In genomic region chr5:151740958-151741373, GRCh38 we compare ENCODE assay signal across 9 cellular contexts. TPM values are rescaled to one million over a fixed set of nuclear protein-coding genes. Genes with fewer than 3 reads are reported as not detected.
A peak's percentile ranks its signal among the peaks of the same experiment; 100 is the strongest.
DNase-seq lines count a peak whose midpoint lies in the region; ATAC-seq, FAIRE-seq and TF ChIP-seq lines count a peak whose summit lies in the region.
"Had no signal": no experiment of that assay in that cellular context is flagged by ENCODE, and none has a peak within 500 bp of the region (broad histone marks: within the 10 kb centered on the region; RNA-seq: fewer than 3 reads in every experiment).

No MANE protein-coding gene starts in this region.

- intact Hi-C loops in HepG2 (cut with micrococcal nuclease; ENCODE audit: unreplicated experiment), result loop anchor here (1.0 to 5.0 kb wide), 3 partner anchors 82 to 294 kb away; partner anchors contain the start of gene SLC36A1
- intact Hi-C loops in right lobe of liver (cut with DNase I), result loop anchor here in 1 of 2 donors (10.0 kb wide), 1 partner anchor 86 kb away; no protein-coding TSS in a partner anchor
- intact Hi-C loops in PC-9 (cut with micrococcal nuclease; ENCODE audit: unreplicated experiment), result loop anchor here (1.0 to 10.0 kb wide), 4 partner anchors 30 to 716 kb away; partner anchors contain the start of genes G3BP1 and GPX3
- intact Hi-C loops in vagina (cut with DNase I), result loop anchor here (1.0 to 5.0 kb wide), 3 partner anchors 29 to 294 kb away; partner anchors contain the start of gene SLC36A1

- no peak for FAIRE-seq in HepG2 (lab: Jason Lieb, UNC)

- no peak for TF ChIP-seq RAD21 in HepG2 (CRISPR knock-in tag; IDR thresholded peaks at IDR 0.05)

- H3K27ac ChIP-seq in HepG2 (ENCODE audit: extremely low read length, insufficient read depth, low read length), result no peak overlapping the region
- peak overlapping the region in 1 of 3 donors; percentile 54 for H3K27ac ChIP-seq in right lobe of liver
- peak overlapping the region; percentile 69 for H3K27ac ChIP-seq in PC-9
- H3K27ac ChIP-seq in vagina, result peak overlapping the region; percentile 81

- H3K4me3 ChIP-seq in HepG2 (replicated peaks in 1 of 3; ENCODE audit: insufficient read depth in 1 of 3, low read depth in 2 of 3, low read length in 3 of 3), result no peak overlapping the region
- H3K4me3 ChIP-seq in right lobe of liver, result no peak overlapping the region
- no peak overlapping the region for H3K4me3 ChIP-seq in PC-9
- H3K4me3 ChIP-seq in vagina, result no peak overlapping the region

- WGBS in HepG2 (ENCODE audit: low lambda C conversion rate), result 85% methylated on average over 2 of the region's 2 CpGs
- WGBS in right lobe of liver (ENCODE audit: insufficient coverage, low coverage, low lambda C conversion rate, missing lambda C conversion rate), result 51% methylated on average over 2 of the region's 2 CpGs

- BruUV-seq in HepG2 (replicated peaks; lab: Mats Ljungman, UMichigan) (no TSS peak), PC-9 (replicated peaks; lab: Mats Ljungman, UMichigan) (no TSS peak)

- POLR2A ChIA-PET in HepG2 (lab: Yijun Ruan, JAX) (no interaction called here), PC-9 (lab: Charles Lee; ENCODE audit: unreplicated experiment) (no interaction called here)

- H3K4me1 ChIP-seq in HepG2 (ENCODE audit: insufficient read depth, low read length), result no peaks in the 10 kb centered on the region
- peaks cover 0 to 8% (median 0%) of the 10 kb centered on the region in 4 donors for H3K4me1 ChIP-seq in right lobe of liver
- H3K4me1 ChIP-seq in PC-9 (replicated peaks; ENCODE audit: insufficient read depth), result peaks cover 37% of the 10 kb centered on the region
- H3K4me1 ChIP-seq in vagina, result peaks cover 51% of the 10 kb centered on the region

- H2AFZ ChIP-seq in HepG2 (ENCODE audit: low read length) (no peak overlapping the region), PC-9 (no peak overlapping the region)

- H3K9me3 ChIP-seq in HepG2 (ENCODE audit: low read length) (no peaks in the 10 kb centered on the region), right lobe of liver (no peaks in the 10 kb centered on the region), PC-9 (ENCODE audit: insufficient read depth, low read depth) (no peaks in the 10 kb centered on the region), vagina (no peaks in the 10 kb centered on the region)
- H3K9me3 ChIP-seq: Caco-2 had no signal

- no peak for TF ChIP-seq CTCF in HepG2 (CRISPR knock-in tag; IDR thresholded peaks at IDR 0.05)
- TF ChIP-seq CTCF in right lobe of liver (IDR thresholded peaks at IDR 0.05), result peak in 2 of 4 donors; percentile 5 to 19
- peak; percentile 56; the same call in 1 of the 2 replicates for TF ChIP-seq CTCF in PC-9 (conservative IDR thresholded peaks at IDR 0.05)
- peak in 1 of 3 experiments; percentile 52 for TF ChIP-seq CTCF in vagina (IDR thresholded peaks at IDR 0.05)

- no peaks in the 10 kb centered on the region for H4K20me1 ChIP-seq in HepG2 (ENCODE audit: insufficient read depth, low read length)
- H4K20me1 ChIP-seq in PC-9 (ENCODE audit: insufficient read depth), result no peaks in the 10 kb centered on the region

- CTCF ChIA-PET in HepG2 (lab: Yijun Ruan, JAX; ENCODE audit: low intra/inter-chr PET ratio, low total read pairs), result interaction anchor here (0.8 to 5.1 kb wide), 3 partner anchors 82 to 240 kb away, joined by 3 to 66 read pairs (median 6); no protein-coding TSS in a partner anchor
- CTCF ChIA-PET in PC-9 (lab: Charles Lee), result interaction anchor here (0.5 to 2.7 kb wide), 6 partner anchors 30 to 294 kb away, joined by 3 to 23 read pairs (median 4); partner anchors contain the start of genes SLC36A1 and SPARC

- H3K4me2 ChIP-seq in HepG2 (ENCODE audit: low read depth, low read length), result no peak overlapping the region
- no peak overlapping the region for H3K4me2 ChIP-seq in PC-9

- no peak for TF ChIP-seq POLR2A in HepG2 (IDR thresholded peaks at IDR 0.05; ENCODE audit: insufficient read depth in 1 of 2, low read depth in 2 of 2, low read length in 2 of 2)
- no peak for TF ChIP-seq POLR2A in right lobe of liver (IDR thresholded peaks at IDR 0.05)
- TF ChIP-seq POLR2A in vagina (IDR thresholded peaks at IDR 0.05), result no peak

- no peak for DNase-seq in HepG2 (ENCODE audit: low spot score)
- DNase-seq in right lobe of liver, result no peak
- no peak for DNase-seq in PC-9
- peak; percentile 72 for DNase-seq in glomerular visceral epithelial cell (ENCODE audit: extremely low spot score)
- no peak for DNase-seq in vagina (ENCODE audit: extremely low spot score in 2 of 2)
- DNase-seq in amygdala (lab: John Stamatoyannopoulos, UW), result no peak
- no peak for DNase-seq in NCI-H1417 treated with DMSO at 0.1 percent for 48 hours (lab: John Stamatoyannopoulos, UW)
- no peak for DNase-seq in HPDE6-E6E7 (ENCODE audit: extremely low spot score)

- H3K36me3 ChIP-seq in HepG2 (replicated peaks in 1 of 2; ENCODE audit: control insufficient read depth in 1 of 2, insufficient read depth in 2 of 2, low read length in 2 of 2), result peaks cover 12 to 36% of the 10 kb centered on the region in 2 experiments; a peak in 4 of 5 replicates
- H3K36me3 ChIP-seq in right lobe of liver, result peaks cover 0 to 11% (median 1%) of the 10 kb centered on the region in 4 donors
- peaks cover 23% of the 10 kb centered on the region; the same call in 1 of the 2 replicates for H3K36me3 ChIP-seq in PC-9 (ENCODE audit: low read depth)
- H3K36me3 ChIP-seq in vagina, result peaks cover 0 to 11% of the 10 kb centered on the region in 2 donors

- no peaks in the 10 kb centered on the region for H3K9me2 ChIP-seq in PC-9 (ENCODE audit: insufficient read depth)

- TF ChIP-seq EP300 in HepG2 (IDR thresholded peaks at IDR 0.05; ENCODE audit: low read depth in 2 of 2, low read length in 2 of 2) (no peak), HepG2 (CRISPR knock-in tag; IDR thresholded peaks at IDR 0.05; ENCODE audit: borderline replicate concordance) (no peak)

- H3K79me2 ChIP-seq in HepG2 (ENCODE audit: insufficient read depth, low read length) (no peaks in the 10 kb centered on the region), PC-9 (ENCODE audit: low read depth) (no peaks in the 10 kb centered on the region)

- H3F3A ChIP-seq in PC-9 (ENCODE audit: insufficient read depth, low read depth), result peaks cover 42% of the 10 kb centered on the region

- no peak overlapping the region for H3K9ac ChIP-seq in HepG2 (ENCODE audit: insufficient read depth, low read depth, low read length)

- H3K27me3 ChIP-seq in HepG2 (ENCODE audit: control insufficient read depth in 1 of 2, insufficient read depth in 2 of 2, low read length in 2 of 2) (no peaks in the 10 kb centered on the region), right lobe of liver (no peaks in the 10 kb centered on the region), PC-9 (ENCODE audit: insufficient read depth, low read depth) (no peaks in the 10 kb centered on the region), vagina (no peaks in the 10 kb centered on the region)

- ATAC-seq in HepG2, result peak; percentile 25
- no peak for ATAC-seq in right lobe of liver

- in situ Hi-C loops in HepG2 (cut with HindIII; ENCODE audit: extremely low pct_ligation_motif_present, low pct_unique_long_range_greater_than_20kb), result loop anchor here (5.0 to 25.0 kb wide), 3 partner anchors 84 to 304 kb away; partner anchors contain the start of gene SLC36A1

RNA-seq across cellular contexts. Expression of gene ATOX1, which starts 17.5 kb away (rescaled TPM):
- total RNA-seq in HepG2 (2016; rRNA removed; fragmentation: Illumina TruSeq; extraction: Trizol) (124 and 146 TPM in 2 replicates), right lobe of liver (100 to 1,000 TPM in 3 of 6 experiments, 10 to 100 TPM in 3; 83.1 to 177 (median 96.7) TPM), PC-9 (2021) (175 and 201 TPM in 2 replicates), vagina (120 TPM)
- 55.4 and 83.7 TPM in 2 replicates for total RNA-seq in HepG2 (2016; cell fraction: cytosol; rRNA removed; fragmentation: Illumina TruSeq; extraction: Trizol; ENCODE audit: low read depth)
- total RNA-seq in HepG2 (2016; cell fraction: insoluble cytoplasmic fraction; rRNA removed; fragmentation: Illumina TruSeq; extraction: Trizol), result 123 and 144 TPM in 2 replicates
- total RNA-seq in HepG2 (2016; cell fraction: membrane; rRNA removed; fragmentation: Illumina TruSeq; extraction: Trizol), result 93.5 and 124 TPM in 2 replicates
- 49.1 and 52.7 TPM in 2 replicates for total RNA-seq in HepG2 (2016; cell fraction: nucleus; rRNA removed; fragmentation: Illumina TruSeq; extraction: Trizol)
- polyA plus RNA-seq in HepG2 (2011; rRNA removed), result 62.4 and 62.5 TPM in 2 replicates
- 113 and 180 TPM in 2 replicates for polyA plus RNA-seq in HepG2 (2011; cell fraction: cytosol; rRNA removed)
- 35.5 and 39.6 TPM in 2 replicates for polyA plus RNA-seq in HepG2 (2011; cell fraction: nucleus; rRNA removed)
- 92.4 and 93.3 TPM in 2 replicates for polyA plus RNA-seq in HepG2 (2012)
- 97.4 and 143 TPM in 2 replicates for polyA plus RNA-seq in HepG2 (2016; cell fraction: cytosol; fragmentation: Illumina TruSeq; extraction: Trizol; ENCODE audit: low read depth)
- 209 and 219 TPM in 2 replicates for polyA plus RNA-seq in HepG2 (2016; cell fraction: insoluble cytoplasmic fraction; fragmentation: Illumina TruSeq; extraction: Trizol; ENCODE audit: low read depth)
- 131 and 173 TPM in 2 replicates for polyA plus RNA-seq in HepG2 (2016; cell fraction: membrane; fragmentation: Illumina TruSeq; extraction: Trizol; ENCODE audit: low read depth)
- 113 and 116 TPM in 2 replicates for polyA plus RNA-seq in HepG2 (2016; cell fraction: nucleus; fragmentation: Illumina TruSeq; extraction: Trizol; ENCODE audit: insufficient read depth, low read depth)
- polyA minus RNA-seq in HepG2 (2011; rRNA and poly(A)+ RNA removed; ENCODE audit: low replicate concordance), result 66.0 and 83.2 TPM in 2 replicates
- polyA minus RNA-seq in HepG2 (2011; cell fraction: cytosol; rRNA and poly(A)+ RNA removed), result 18.4 and 25.2 TPM in 2 replicates
- polyA minus RNA-seq in HepG2 (2011; cell fraction: nucleus; rRNA and poly(A)+ RNA removed), result 18.3 and 24.2 TPM in 2 replicates

RNA-seq across cellular contexts. Expression of gene G3BP1, which starts 30.8 kb away (rescaled TPM):
- total RNA-seq in HepG2 (2016; rRNA removed; fragmentation: Illumina TruSeq; extraction: Trizol) (320 and 517 TPM in 2 replicates), right lobe of liver (100 to 1,000 TPM in 2 of 6 experiments, 10 to 100 TPM in 4; 63.9 to 107 (median 94.5) TPM), PC-9 (2021) (203 and 254 TPM in 2 replicates), vagina (97.0 TPM)
- 41.5 and 44.3 TPM in 2 replicates for total RNA-seq in HepG2 (2016; cell fraction: cytosol; rRNA removed; fragmentation: Illumina TruSeq; extraction: Trizol; ENCODE audit: low read depth)
- total RNA-seq in HepG2 (2016; cell fraction: insoluble cytoplasmic fraction; rRNA removed; fragmentation: Illumina TruSeq; extraction: Trizol), result 318 and 499 TPM in 2 replicates
- total RNA-seq in HepG2 (2016; cell fraction: membrane; rRNA removed; fragmentation: Illumina TruSeq; extraction: Trizol), result 78.5 and 90.0 TPM in 2 replicates
- 169 and 180 TPM in 2 replicates for total RNA-seq in HepG2 (2016; cell fraction: nucleus; rRNA removed; fragmentation: Illumina TruSeq; extraction: Trizol)
- 36.7 and 36.8 TPM in 2 replicates for polyA plus RNA-seq in HepG2 (2011; rRNA removed)
- 19.1 and 29.1 TPM in 2 replicates for polyA plus RNA-seq in HepG2 (2011; cell fraction: cytosol; rRNA removed)
- polyA plus RNA-seq in HepG2 (2011; cell fraction: nucleus; rRNA removed), result 21.7 and 24.8 TPM in 2 replicates
- 69.1 and 93.9 TPM in 2 replicates for polyA plus RNA-seq in HepG2 (2012)
- 10.9 and 11.4 TPM in 2 replicates for polyA plus RNA-seq in HepG2 (2016; cell fraction: cytosol; fragmentation: Illumina TruSeq; extraction: Trizol; ENCODE audit: low read depth)
- 267 and 318 TPM in 2 replicates for polyA plus RNA-seq in HepG2 (2016; cell fraction: insoluble cytoplasmic fraction; fragmentation: Illumina TruSeq; extraction: Trizol; ENCODE audit: low read depth)
- polyA plus RNA-seq in HepG2 (2016; cell fraction: membrane; fragmentation: Illumina TruSeq; extraction: Trizol; ENCODE audit: low read depth), result 32.9 and 35.3 TPM in 2 replicates
- 110 and 112 TPM in 2 replicates for polyA plus RNA-seq in HepG2 (2016; cell fraction: nucleus; fragmentation: Illumina TruSeq; extraction: Trizol; ENCODE audit: insufficient read depth, low read depth)
- polyA minus RNA-seq in HepG2 (2011; rRNA and poly(A)+ RNA removed; ENCODE audit: low replicate concordance), result 119 and 313 TPM in 2 replicates
- 75.4 and 95.6 TPM in 2 replicates for polyA minus RNA-seq in HepG2 (2011; cell fraction: cytosol; rRNA and poly(A)+ RNA removed)
- 143 and 162 TPM in 2 replicates for polyA minus RNA-seq in HepG2 (2011; cell fraction: nucleus; rRNA and poly(A)+ RNA removed)

RNA-seq across cellular contexts. Expression of gene SPARC, which starts 54.3 kb away (rescaled TPM):
- total RNA-seq in HepG2 (2016; rRNA removed; fragmentation: Illumina TruSeq; extraction: Trizol), result 75.5 and 192 TPM in 2 replicates
- 9.1 and 9.9 TPM in 2 replicates for total RNA-seq in HepG2 (2016; cell fraction: cytosol; rRNA removed; fragmentation: Illumina TruSeq; extraction: Trizol; ENCODE audit: low read depth)
- 71.7 and 190 TPM in 2 replicates for total RNA-seq in HepG2 (2016; cell fraction: insoluble cytoplasmic fraction; rRNA removed; fragmentation: Illumina TruSeq; extraction: Trizol)
- total RNA-seq in HepG2 (2016; cell fraction: membrane; rRNA removed; fragmentation: Illumina TruSeq; extraction: Trizol), result 37.6 and 38.8 TPM in 2 replicates
- total RNA-seq in HepG2 (2016; cell fraction: nucleus; rRNA removed; fragmentation: Illumina TruSeq; extraction: Trizol), result 149 and 175 TPM in 2 replicates
- polyA plus RNA-seq in HepG2 (2011; rRNA removed), result 65.0 and 76.7 TPM in 2 replicates
- polyA plus RNA-seq in HepG2 (2011; cell fraction: cytosol; rRNA removed), result 54.8 and 70.7 TPM in 2 replicates
- polyA plus RNA-seq in HepG2 (2011; cell fraction: nucleus; rRNA removed), result 37.4 and 43.1 TPM in 2 replicates
- polyA plus RNA-seq in HepG2 (2012), result 35.8 and 37.1 TPM in 2 replicates
- polyA plus RNA-seq in HepG2 (2016; cell fraction: cytosol; fragmentation: Illumina TruSeq; extraction: Trizol; ENCODE audit: low read depth), result 23.5 and 31.8 TPM in 2 replicates
- 109 and 123 TPM in 2 replicates for polyA plus RNA-seq in HepG2 (2016; cell fraction: insoluble cytoplasmic fraction; fragmentation: Illumina TruSeq; extraction: Trizol; ENCODE audit: low read depth)
- polyA plus RNA-seq in HepG2 (2016; cell fraction: membrane; fragmentation: Illumina TruSeq; extraction: Trizol; ENCODE audit: low read depth), result 43.6 and 45.2 TPM in 2 replicates
- polyA plus RNA-seq in HepG2 (2016; cell fraction: nucleus; fragmentation: Illumina TruSeq; extraction: Trizol; ENCODE audit: insufficient read depth, low read depth), result 354 and 386 TPM in 2 replicates
- polyA minus RNA-seq in HepG2 (2011; rRNA and poly(A)+ RNA removed; ENCODE audit: low replicate concordance), result 64.6 TPM in 1 of 2 replicates, not detected in the other
- polyA minus RNA-seq in HepG2 (2011; cell fraction: cytosol; rRNA and poly(A)+ RNA removed), result 30.4 and 42.5 TPM in 2 replicates
- polyA minus RNA-seq in HepG2 (2011; cell fraction: nucleus; rRNA and poly(A)+ RNA removed), result 9.7 and 14.0 TPM in 2 replicates
- 100 to 1,000 TPM in 4 of 6 experiments, 10 to 100 TPM in 2; 62.2 to 277 (median 109) TPM for total RNA-seq in right lobe of liver
- total RNA-seq in PC-9 (2021), result 68.7 and 84.1 TPM in 2 replicates
- 273 TPM for total RNA-seq in vagina
